ENCODE assay signal across 15 cellular contexts in the genomic region with DNA sequence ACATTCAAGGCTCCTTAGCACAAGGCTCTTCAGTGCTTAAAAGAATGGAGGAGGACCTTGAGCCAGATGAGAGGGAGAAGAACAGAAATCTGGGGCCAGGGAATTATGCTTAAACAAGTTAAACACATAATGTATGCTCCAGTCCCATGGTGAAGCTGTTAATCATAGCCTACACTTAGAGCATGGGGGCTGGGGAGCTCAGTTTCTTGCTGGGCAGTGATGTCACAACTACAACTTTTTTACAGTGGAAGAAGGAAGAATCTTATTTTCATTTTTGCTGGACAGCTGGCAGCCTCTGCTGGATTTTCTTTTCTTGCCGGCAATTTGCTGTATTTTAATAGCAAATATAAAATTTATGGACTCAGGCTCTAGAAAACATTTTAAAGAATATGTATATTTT.
DNase-seq lines count a peak whose midpoint lies in the region; ATAC-seq and TF ChIP-seq lines count a peak whose summit lies in the region.
"Had no signal": no experiment of that assay in that cellular context is flagged by ENCODE, and none has a peak within 500 bp of the region (broad histone marks: within the 10 kb centered on the region; RNA-seq: fewer than 3 reads in every experiment).

No MANE protein-coding gene starts in this region.

- H3K4me2 ChIP-seq in GM23248 (ENCODE audit: unreplicated experiment) (no peak overlapping the region), smooth muscle cell (peak overlapping the region; percentile 13)

- no peaks in the 10 kb centered on the region for H3F3A ChIP-seq in GM23248 (ENCODE audit: insufficient read depth)
- no peaks in the 10 kb centered on the region for H3F3A ChIP-seq in smooth muscle cell (ENCODE audit: low read depth)

- H3K27me3 ChIP-seq in GM23248 (replicated peaks; ENCODE audit: insufficient read depth) (no peaks in the 10 kb centered on the region), brain microvascular endothelial cell (replicated peaks) (no peaks in the 10 kb centered on the region), smooth muscle cell (ENCODE audit: low read depth) (peaks cover 4% of the 10 kb centered on the region)

- H3K36me3 ChIP-seq in GM23248 (ENCODE audit: low read depth): no peaks in the 10 kb centered on the region
- H3K36me3 ChIP-seq in brain microvascular endothelial cell (replicated peaks): no peaks in the 10 kb centered on the region
- H3K36me3 ChIP-seq in smooth muscle cell (ENCODE audit: low read depth): no peaks in the 10 kb centered on the region

- H3K9me3 ChIP-seq in GM23248 (ENCODE audit: low read depth) (no peaks in the 10 kb centered on the region), smooth muscle cell (replicated peaks; ENCODE audit: low read depth) (no peaks in the 10 kb centered on the region)

- H4K20me1 ChIP-seq in GM23248 (ENCODE audit: insufficient read depth) (no peaks in the 10 kb centered on the region), smooth muscle cell (ENCODE audit: low read depth) (no peaks in the 10 kb centered on the region)

- H2AFZ ChIP-seq in GM23248 (no peak overlapping the region), smooth muscle cell (ENCODE audit: low read depth) (peak overlapping the region; percentile 48)

- 17 to 19% methylated on average over 1 of the region's 1 CpG for WGBS in GM23248 (ENCODE audit: low coverage in 1 of 2, low lambda C conversion rate in 2 of 2, missing lambda C conversion rate in 2 of 2), 2 experiments
- 100% methylated on average over 1 of the region's 1 CpG for WGBS in smooth muscle cell (ENCODE audit: low lambda C conversion rate)

- in situ Hi-C loops in GM23248 (cut with MboI): no loop called here
- in situ Hi-C loops in brain microvascular endothelial cell (cut with HindIII; ENCODE audit: low pct_ligation_motif_present, low sequenced_read_pairs): no loop called here

- H3K9me2 ChIP-seq in GM23248 (ENCODE audit: insufficient read depth): no peaks in the 10 kb centered on the region

- H3K27ac ChIP-seq in GM23248: no peak overlapping the region
- H3K27ac ChIP-seq in brain microvascular endothelial cell: no peak overlapping the region
- no peak overlapping the region for H3K27ac ChIP-seq in smooth muscle cell (ENCODE audit: low read depth)

- no peak overlapping the region for H3K9ac ChIP-seq in GM23248
- no peak overlapping the region for H3K9ac ChIP-seq in smooth muscle cell (ENCODE audit: low read depth)

- H3K79me2 ChIP-seq in GM23248 (ENCODE audit: insufficient read depth): no peaks in the 10 kb centered on the region
- H3K79me2 ChIP-seq in smooth muscle cell (ENCODE audit: low read depth): no peaks in the 10 kb centered on the region

- DNase-seq in GM23248 (peak; percentile 57), brain microvascular endothelial cell (peak; percentile 35), fibroblast of villous mesenchyme (ENCODE audit: low read depth) (peak; percentile 33), smooth muscle cell (lab: John Stamatoyannopoulos, UW; ENCODE audit: unreplicated experiment) (no peak), hypothalamus (lab: John Stamatoyannopoulos, UW) (no peak), cerebellum (ENCODE audit: low spot score) (no peak)
- DNase-seq: C1 segment of cervical spinal cord, NCI-H1092 treated with DMSO at 0.1 percent for 48 hours, NCI-H187, NCI-H748 treated with DMSO at 0.1 percent for 48 hours, Right ventricle myocardium superior had no signal

- no peak overlapping the region for H3K4me3 ChIP-seq in GM23248
- H3K4me3 ChIP-seq in brain microvascular endothelial cell (ENCODE audit: low read depth, low read length): no peak overlapping the region
- no peak overlapping the region for H3K4me3 ChIP-seq in fibroblast of villous mesenchyme (ENCODE audit: low read depth, low read length)
- H3K4me3 ChIP-seq in smooth muscle cell: no peak overlapping the region
- H3K4me3 ChIP-seq: K562 had no signal

- H3K4me1 ChIP-seq in GM23248 (ENCODE audit: insufficient read depth): no peaks in the 10 kb centered on the region
- H3K4me1 ChIP-seq in smooth muscle cell (ENCODE audit: low read depth): no peaks in the 10 kb centered on the region

- no peak for ATAC-seq in GM18517 (IDR thresholded peaks at IDR 0.05; ENCODE audit: unreplicated experiment)
- no peak for ATAC-seq in activated CD4-positive, CD25-positive, alpha-beta regulatory T cell treated with anti-CD3 and anti-CD28 coated beads, Interleukin-2, amount 50 U/mL, for 24 hours
- ATAC-seq: K562, Panc1 had no signal

- TF ChIP-seq CTCF in brain microvascular endothelial cell (IDR thresholded peaks at IDR 0.05; ENCODE audit: low read depth, low read length, missing control alignments) (no peak), fibroblast of villous mesenchyme (IDR thresholded peaks at IDR 0.05; ENCODE audit: insufficient read depth, low read depth, low read length) (no peak), smooth muscle cell (IDR thresholded peaks at IDR 0.05; ENCODE audit: borderline replicate concordance, insufficient read depth, poor library complexity, severe bottlenecking) (no peak)

Comparison
In these comparisons a context has a peak if more than half of its experiments do, and no peak if none do; other contexts are left out.
1. DNase-seq: peak in GM23248 (single experiment), brain microvascular endothelial cell (single experiment) and fibroblast of villous mesenchyme (single experiment); none in smooth muscle cell (single experiment), hypothalamus (0 of 51) and cerebellum (single experiment).